In genomic region chr2:55236992-55237543, GRCh38 we compare ENCODE assay signal across 1 cellular context.
TF ChIP-seq lines count a peak whose summit lies in the region.

No MANE protein-coding gene starts in this region.

TF ChIP-seq in WTC11, 78 proteins besides CTCF, POLR2A, EP300 and RAD21 (continued from another document):
- no peak for TF ChIP-seq CDX4 (CRISPR knock-in tag; IDR thresholded peaks at IDR 0.05; ENCODE audit: borderline replicate concordance)
